ENCODE assay signal across 8 cellular contexts in genomic region chr6:159134701-159135364, GRCh38. TPM values are rescaled to one million over a fixed set of nuclear protein-coding genes. Genes with fewer than 3 reads are reported as not detected.
DNase-seq lines count a peak whose midpoint lies in the region; ATAC-seq and TF ChIP-seq lines count a peak whose summit lies in the region.

No MANE protein-coding gene starts in this region.

- no peak overlapping the region for H3K4me3 ChIP-seq in HFF-Myc (replicated peaks; ENCODE audit: low read depth, low read length)

- no peak overlapping the region for H3K27ac Mint-ChIP-seq in brain

- ATAC-seq in HG02970 (IDR thresholded peaks at IDR 0.05; ENCODE audit: low FRiP score, unreplicated experiment) = no peak

- H3K4me1 Mint-ChIP-seq in brain = peaks cover 11% of the 10 kb centered on the region

- no peak overlapping the region for H3K4me3 Mint-ChIP-seq in brain

- TF ChIP-seq CTCF in HFF-Myc (IDR thresholded peaks at IDR 0.05; ENCODE audit: low read depth, low read length, missing control alignments) = peak; percentile 98
- peak; percentile 79 to 86 for TF ChIP-seq CTCF in brain (conservative IDR thresholded peaks at IDR 0.05)

- no peaks in the 10 kb centered on the region for H3K9me3 Mint-ChIP-seq in brain

- H3K27me3 Mint-ChIP-seq in brain = peaks cover 22% of the 10 kb centered on the region

- H3K36me3 Mint-ChIP-seq in brain = no peaks in the 10 kb centered on the region

- peak; percentile 85 for DNase-seq in GM03348 (ENCODE audit: low spot score)
- DNase-seq in HFF-Myc (ENCODE audit: extremely low read depth, low read depth) = peak; percentile 32
- peak; percentile 54 for DNase-seq in NCI-H2029 (lab: John Stamatoyannopoulos, UW)
- peak; percentile 51 for DNase-seq in UCSD-AML1 (lab: John Stamatoyannopoulos, UW; ENCODE audit: unreplicated experiment)
- peak; percentile 91 for DNase-seq in inferior parietal cortex (ENCODE audit: extremely low spot score)
- peak; percentile 71 for DNase-seq in stimulated activated CD4-positive, alpha-beta T cell treated with anti-CD3 and anti-CD28 coated beads, Interleukin-1b, Interleukin-23, amount 100 ng/mL, for 48 hours

RNA-seq across cellular contexts. Expression of gene FNDC1, which starts 34.4 kb away (rescaled TPM):
- 0.83 TPM for polyA plus RNA-seq in brain (ENCODE audit: insufficient read depth, low read depth, low replicate concordance)

Comparison
In these comparisons a context has a peak if more than half of its experiments do, and no peak if none do; other contexts are left out.
1. DNase-seq: peak in every context shown above with its lines; median percentile 91 in inferior parietal cortex; 85 in GM03348; 71 in stimulated activated CD4-positive, alpha-beta T cell treated with anti-CD3 and anti-CD28 coated beads, Interleukin-1b, Interleukin-23, amount 100 ng/mL, for 48 hours; 54 in NCI-H2029; 51 in UCSD-AML1; 32 in HFF-Myc.